Comparison of ENCODE assay signal across 14 cellular contexts in genomic region chr16:29158031-29158430, GRCh38.
DNase-seq lines count a peak whose midpoint lies in the region; ATAC-seq and TF ChIP-seq lines count a peak whose summit lies in the region.
"Had no signal": no experiment of that assay in that cellular context is flagged by ENCODE, and none has a peak within 500 bp of the region (broad histone marks: within the 10 kb centered on the region; RNA-seq: fewer than 3 reads in every experiment).

No MANE protein-coding gene starts in this region.

- intact Hi-C loops in CD14-positive monocyte (cut with micrococcal nuclease) (loop anchor here (5.0 kb wide), 1 partner anchor 41 kb away; no protein-coding TSS in a partner anchor), PC-9 (cut with micrococcal nuclease; ENCODE audit: unreplicated experiment) (no loop called here), sciatic nerve (cut with DNase I) (no loop called here)

- TF ChIP-seq EP300 in gastroesophageal sphincter (IDR thresholded peaks at IDR 0.05), result no peak

- no peak overlapping the region for H2AFZ ChIP-seq in PC-9

- peaks cover 51% of the 10 kb centered on the region for H3K4me1 Mint-ChIP-seq in CD14-positive monocyte

- H3K36me3 ChIP-seq in PC-9 (ENCODE audit: low read depth) (no peaks in the 10 kb centered on the region), gastroesophageal sphincter (peaks cover 0 to 6% of the 10 kb centered on the region in 2 donors)
- H3K36me3 ChIP-seq: colonic mucosa, neural progenitor cell had no signal

- no peaks in the 10 kb centered on the region for H3K27me3 ChIP-seq in PC-9 (ENCODE audit: insufficient read depth, low read depth)
- no peaks in the 10 kb centered on the region for H3K27me3 ChIP-seq in gastroesophageal sphincter
- H3K27me3 ChIP-seq: colonic mucosa, neural progenitor cell had no signal

- TF ChIP-seq POLR2A in gastroesophageal sphincter (IDR thresholded peaks at IDR 0.05), result no peak

- H3K4me2 ChIP-seq in PC-9, result peak overlapping the region; percentile 67; the same call in 1 of the 2 replicates
- H3K4me2 ChIP-seq: neural progenitor cell had no signal

- peak overlapping the region; percentile 80 to 81 for H3K4me3 Mint-ChIP-seq in CD14-positive monocyte
- H3K4me3 Mint-ChIP-seq: activated CD8-positive, alpha-beta T cell treated with anti-CD3 and anti-CD28 coated beads for 36 hours; neural progenitor cell; T-helper 17 cell had no signal

- no peak for DNase-seq in CD14-positive monocyte (ENCODE audit: low spot score)
- DNase-seq in PC-9, result no peak
- no peak for DNase-seq in sciatic nerve (ENCODE audit: low spot score)
- DNase-seq in NCI-H1105 treated with DMSO at 0.1 percent for 48 hours (lab: John Stamatoyannopoulos, UW), result no peak
- DNase-seq in COLO829 (ENCODE audit: low spot score), result no peak
- DNase-seq: activated CD8-positive, alpha-beta T cell treated with anti-CD3 and anti-CD28 coated beads for 36 hours; activated naive CD4-positive, alpha-beta T cell treated with anti-CD3 and anti-CD28 coated beads, Interleukin-2, amount 50 U/mL, for 16 hours; C1 segment of cervical spinal cord; colonic mucosa; T-helper 17 cell had no signal

- peaks cover 0 to 2% (median 1%) of the 10 kb centered on the region in 3 donors for H3K27me3 Mint-ChIP-seq in CD14-positive monocyte (ENCODE audit: low read depth in 3 of 3)
- H3K27me3 Mint-ChIP-seq: activated CD8-positive, alpha-beta T cell treated with anti-CD3 and anti-CD28 coated beads for 36 hours; T-helper 17 cell had no signal

- no peak overlapping the region for H3K4me3 ChIP-seq in PC-9
- no peak overlapping the region for H3K4me3 ChIP-seq in gastroesophageal sphincter
- H3K4me3 ChIP-seq: colonic mucosa, neural progenitor cell had no signal

- TF ChIP-seq CTCF in CD14-positive monocyte (IDR thresholded peaks at IDR 0.05) (no peak), PC-9 (conservative IDR thresholded peaks at IDR 0.05) (no peak), gastroesophageal sphincter (IDR thresholded peaks at IDR 0.05) (no peak)

- no peaks in the 10 kb centered on the region for H3K9me3 ChIP-seq in PC-9 (ENCODE audit: insufficient read depth, low read depth)
- no peaks in the 10 kb centered on the region for H3K9me3 ChIP-seq in gastroesophageal sphincter
- H3K9me3 ChIP-seq: colonic mucosa had no signal

- no peaks in the 10 kb centered on the region for H3K9me2 ChIP-seq in PC-9 (ENCODE audit: insufficient read depth)

- no TSS peak for BruUV-seq in PC-9 (replicated peaks; lab: Mats Ljungman, UMichigan)

- H3K36me3 Mint-ChIP-seq in CD14-positive monocyte, result peaks cover 40 to 72% of the 10 kb centered on the region in 2 donors
- H3K36me3 Mint-ChIP-seq: neural progenitor cell had no signal

- POLR2A ChIA-PET in PC-9 (lab: Charles Lee; ENCODE audit: unreplicated experiment), result no interaction called here

- peak overlapping the region; percentile 99 to 100 (median 100) for H3K27ac Mint-ChIP-seq in CD14-positive monocyte
- H3K27ac Mint-ChIP-seq: T-helper 17 cell had no signal

- H3F3A ChIP-seq in PC-9 (ENCODE audit: insufficient read depth, low read depth), result peaks cover 15% of the 10 kb centered on the region

- H3K9me3 Mint-ChIP-seq in CD14-positive monocyte, result peaks cover 0 to 10% (median 0%) of the 10 kb centered on the region in 7 donors
- H3K9me3 Mint-ChIP-seq: activated CD8-positive, alpha-beta T cell treated with anti-CD3 and anti-CD28 coated beads for 36 hours; neural progenitor cell had no signal

- CTCF ChIA-PET in PC-9 (lab: Charles Lee), result no interaction called here

- ATAC-seq in gastroesophageal sphincter (no peak), sciatic nerve (peak; percentile 1), HG02571 (IDR thresholded peaks at IDR 0.05; ENCODE audit: unreplicated experiment) (no peak), HG02870 (IDR thresholded peaks at IDR 0.05; ENCODE audit: unreplicated experiment) (no peak)
- ATAC-seq: activated CD8-positive, alpha-beta T cell treated with anti-CD3 and anti-CD28 coated beads for 36 hours had no signal

- H3K4me1 ChIP-seq in PC-9 (replicated peaks; ENCODE audit: insufficient read depth), result peaks cover 23% of the 10 kb centered on the region
- peaks cover 0 to 37% (median 21%) of the 10 kb centered on the region in 3 donors for H3K4me1 ChIP-seq in gastroesophageal sphincter
- H3K4me1 ChIP-seq: colonic mucosa had no signal

- no CpG with 5 or more reads among the region's 13 CpGs for WGBS in gastroesophageal sphincter (ENCODE audit: low coverage in 1 of 2), 2 donors

- no peaks in the 10 kb centered on the region for H3K79me2 ChIP-seq in PC-9 (ENCODE audit: low read depth)

- H4K20me1 ChIP-seq in PC-9 (ENCODE audit: insufficient read depth), result no peaks in the 10 kb centered on the region

- H3K27ac ChIP-seq in PC-9 (no peak overlapping the region), gastroesophageal sphincter (peak overlapping the region in 3 of 4 donors; percentile 75 to 80 (median 80))
- H3K27ac ChIP-seq: colonic mucosa, neural progenitor cell had no signal

Comparison
In these comparisons a context has a peak if more than half of its experiments do, and no peak if none do; other contexts are left out.
1. intact Hi-C loops: an anchor here in CD14-positive monocyte (5.0 kb wide); none called in PC-9 and sciatic nerve.